ENCODE assay signal across 12 cellular contexts in genomic region chr4:24800273-24800880, GRCh38. TPM values are rescaled to one million over a fixed set of nuclear protein-coding genes. Genes with fewer than 3 reads are reported as not detected.
A peak's percentile ranks its signal among the peaks of the same experiment; 100 is the strongest.
DNase-seq lines count a peak whose midpoint lies in the region; ATAC-seq, FAIRE-seq and TF ChIP-seq lines count a peak whose summit lies in the region.
"Had no signal": no experiment of that assay in that cellular context is flagged by ENCODE, and none has a peak within 500 bp of the region (broad histone marks: within the 10 kb centered on the region; RNA-seq: fewer than 3 reads in every experiment).

No MANE protein-coding gene starts in this region.

- peak overlapping the region; percentile 81 for H3K4me2 ChIP-seq in astrocyte (ENCODE audit: low read length)

- H3K27me3 Mint-ChIP-seq in astrocyte (ENCODE audit: low read depth, unreplicated experiment) (peaks cover 47% of the 10 kb centered on the region), osteocyte (ENCODE audit: unreplicated experiment) (peaks cover 4% of the 10 kb centered on the region)

- H3K4me3 ChIP-seq in AG04449 (ENCODE audit: low read depth, low read length) (peak overlapping the region; percentile 8; the same call in 1 of the 2 replicates), astrocyte (ENCODE audit: insufficient read depth, low read depth, low read length) (no peak overlapping the region)

- H3K27ac Mint-ChIP-seq in astrocyte (ENCODE audit: unreplicated experiment), result no peak overlapping the region
- H3K27ac Mint-ChIP-seq in osteocyte (ENCODE audit: unreplicated experiment), result no peak overlapping the region
- H3K27ac Mint-ChIP-seq: activated T-helper 1 cell treated with anti-CD3 and anti-CD28 coated beads, Interleukin-12 subunit alpha, Interleukin-12 subunit beta, Interleukin-2, Interleukin-4 antibody, amounts not matched to agents 30 ng/mL and 10 ng/mL and 1 ng/mL, durations not matched to agents 14 hours and 24 hours and 36 hours had no signal

- H3K9me3 Mint-ChIP-seq in astrocyte (ENCODE audit: unreplicated experiment) (peaks cover 6% of the 10 kb centered on the region), osteocyte (ENCODE audit: unreplicated experiment) (no peaks in the 10 kb centered on the region)
- H3K9me3 Mint-ChIP-seq: activated T-helper 1 cell treated with anti-CD3 and anti-CD28 coated beads, Interleukin-12 subunit alpha, Interleukin-12 subunit beta, Interleukin-2, Interleukin-4 antibody, amounts not matched to agents 30 ng/mL and 10 ng/mL and 1 ng/mL, durations not matched to agents 14 hours and 24 hours and 36 hours had no signal

- no peaks in the 10 kb centered on the region for H3K36me3 ChIP-seq in astrocyte (ENCODE audit: insufficient read depth, low read length)

- peak overlapping the region; percentile 78 for H2AFZ ChIP-seq in astrocyte (ENCODE audit: low read depth, low read length)

- TF ChIP-seq CTCF in AG04449 (IDR thresholded peaks at IDR 0.05; ENCODE audit: insufficient read depth, low read length, missing control alignments), result no peak
- TF ChIP-seq CTCF in astrocyte (IDR thresholded peaks at IDR 0.05; ENCODE audit: insufficient read depth, low read depth, low read length), result no peak
- no peak for TF ChIP-seq CTCF in osteocyte (IDR thresholded peaks at IDR 0.05)

- H3K36me3 Mint-ChIP-seq in astrocyte (ENCODE audit: low read depth, unreplicated experiment) (peaks cover 3% of the 10 kb centered on the region), osteocyte (ENCODE audit: unreplicated experiment) (no peaks in the 10 kb centered on the region)

- ATAC-seq in left cardiac atrium, result peak; percentile 11 to 35

- peaks cover 3% of the 10 kb centered on the region for H3K4me1 Mint-ChIP-seq in astrocyte (ENCODE audit: low read depth, unreplicated experiment)
- peaks cover 22% of the 10 kb centered on the region for H3K4me1 Mint-ChIP-seq in osteocyte (ENCODE audit: unreplicated experiment)

- no peak overlapping the region for H3K9ac ChIP-seq in astrocyte (ENCODE audit: low read length)

- no peak overlapping the region for H3K27ac ChIP-seq in astrocyte (ENCODE audit: low read depth, low read length)

- DNase-seq in AG04449 (ENCODE audit: low read depth, low spot score) (no peak), astrocyte (ENCODE audit: low read depth) (no peak), left cardiac atrium (no peak), osteocyte (ENCODE audit: extremely low spot score, unreplicated experiment) (peak; percentile 65), DMS79 treated with DMSO at 0.1 percent for 48 hours (lab: John Stamatoyannopoulos, UW) (no peak), NCI-H226 (no peak), DMS153 treated with DMSO at 0.1 percent for 48 hours (lab: John Stamatoyannopoulos, UW; ENCODE audit: unreplicated experiment) (no peak)
- DNase-seq in activated T-cell treated with anti-CD3 and anti-CD28 coated beads, Interleukin-2, amount 50 U/mL, for 48 hours, result no peak
- DNase-seq: effector CD4-positive, alpha-beta T cell; KBM-7 had no signal

- FAIRE-seq in astrocyte (lab: Jason Lieb, UNC), result no peak
- FAIRE-seq: islet of Langerhans had no signal

- H3K79me2 ChIP-seq in astrocyte (ENCODE audit: insufficient read depth, low read length), result no peaks in the 10 kb centered on the region

- H3K4me3 Mint-ChIP-seq in astrocyte (ENCODE audit: unreplicated experiment), result no peak overlapping the region
- H3K4me3 Mint-ChIP-seq in osteocyte (ENCODE audit: unreplicated experiment), result peak overlapping the region; percentile 52
- H3K4me3 Mint-ChIP-seq: activated T-helper 1 cell treated with anti-CD3 and anti-CD28 coated beads, Interleukin-12 subunit alpha, Interleukin-12 subunit beta, Interleukin-2, Interleukin-4 antibody, amounts not matched to agents 30 ng/mL and 10 ng/mL and 1 ng/mL, durations not matched to agents 14 hours and 24 hours and 36 hours had no signal

- H4K20me1 ChIP-seq in astrocyte (ENCODE audit: insufficient read depth, low read length), result no peaks in the 10 kb centered on the region

- CTCF ChIA-PET in AG04449 (lab: Yijun Ruan, JAX), result no interaction called here

- no peaks in the 10 kb centered on the region for H3K9me3 ChIP-seq in astrocyte (ENCODE audit: insufficient read depth, low read depth, low read length)

- intact Hi-C loops in left cardiac atrium (cut with DNase I), result no loop called here

- peaks cover 29% of the 10 kb centered on the region for H3K27me3 ChIP-seq in astrocyte (ENCODE audit: insufficient read depth, low read length)

- POLR2A ChIA-PET in AG04449 (lab: Yijun Ruan, JAX), result no interaction called here

- peaks cover 14% of the 10 kb centered on the region for H3K4me1 ChIP-seq in astrocyte (ENCODE audit: insufficient read depth, low read length)

RNA-seq across cellular contexts. Expression of gene SOD3, which starts 5.0 kb away (rescaled TPM):
- total RNA-seq in astrocyte, result 8.6 and 12.0 TPM in 2 replicates
- total RNA-seq in left cardiac atrium, result 100 to 1,000 TPM in 1 of 2 donors, 10 to 100 TPM in 1; 69.4 to 120 TPM
- total RNA-seq in osteocyte, result 3.4 and 4.5 TPM in 2 replicates
- total RNA-seq: activated T-helper 1 cell treated with anti-CD3 and anti-CD28 coated beads, Interleukin-12 subunit alpha, Interleukin-12 subunit beta, Interleukin-2, Interleukin-4 antibody, amounts not matched to agents 30 ng/mL and 10 ng/mL and 1 ng/mL, durations not matched to agents 14 hours and 24 hours and 36 hours had no signal
